In genomic region chr13:98307392-98307743, GRCh38 we compare ENCODE assay signal across 1 cellular context.
TF ChIP-seq lines count a peak whose summit lies in the region.

No MANE protein-coding gene starts in this region.

TF ChIP-seq in HepG2, 621 proteins besides CTCF, POLR2A, EP300 and RAD21 (continued from another document):
- TF ChIP-seq, protein P1, sequence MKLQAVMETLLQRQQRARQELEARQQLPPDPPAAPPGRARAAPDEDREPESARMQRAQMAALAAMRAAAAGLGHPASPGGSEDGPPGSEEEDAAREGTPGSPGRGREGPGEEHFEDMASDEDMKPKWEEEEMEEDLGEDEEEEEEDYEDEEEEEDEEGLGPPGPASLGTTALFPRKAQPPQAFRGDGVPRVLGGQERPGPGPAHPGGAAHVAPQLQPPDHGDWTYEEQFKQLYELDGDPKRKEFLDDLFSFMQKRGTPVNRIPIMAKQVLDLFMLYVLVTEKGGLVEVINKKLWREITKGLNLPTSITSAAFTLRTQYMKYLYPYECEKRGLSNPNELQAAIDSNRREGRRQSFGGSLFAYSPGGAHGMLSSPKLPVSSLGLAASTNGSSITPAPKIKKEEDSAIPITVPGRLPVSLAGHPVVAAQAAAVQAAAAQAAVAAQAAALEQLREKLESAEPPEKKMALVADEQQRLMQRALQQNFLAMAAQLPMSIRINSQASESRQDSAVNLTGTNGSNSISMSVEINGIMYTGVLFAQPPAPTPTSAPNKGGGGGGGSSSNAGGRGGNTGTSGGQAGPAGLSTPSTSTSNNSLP (IDR thresholded peaks at IDR 0.05; ENCODE audit: low read depth, low read length), result no peak
- TF ChIP-seq SMAD1 (CRISPR knock-in tag; IDR thresholded peaks at IDR 0.05; ENCODE audit: borderline replicate concordance, low read depth) (no peak), IKZF1 (IDR thresholded peaks at IDR 0.05) (no peak), FOXC1 (CRISPR knock-in tag; IDR thresholded peaks at IDR 0.05; ENCODE audit: borderline replicate concordance) (no peak), ZSCAN31 (CRISPR knock-in tag; IDR thresholded peaks at IDR 0.05; ENCODE audit: low read depth) (no peak), ZNF256 (CRISPR knock-in tag; conservative IDR thresholded peaks at IDR 0.05) (no peak), ZNF207 (IDR thresholded peaks at IDR 0.05; ENCODE audit: borderline replicate concordance) (no peak)
- TF ChIP-seq, protein P2, sequence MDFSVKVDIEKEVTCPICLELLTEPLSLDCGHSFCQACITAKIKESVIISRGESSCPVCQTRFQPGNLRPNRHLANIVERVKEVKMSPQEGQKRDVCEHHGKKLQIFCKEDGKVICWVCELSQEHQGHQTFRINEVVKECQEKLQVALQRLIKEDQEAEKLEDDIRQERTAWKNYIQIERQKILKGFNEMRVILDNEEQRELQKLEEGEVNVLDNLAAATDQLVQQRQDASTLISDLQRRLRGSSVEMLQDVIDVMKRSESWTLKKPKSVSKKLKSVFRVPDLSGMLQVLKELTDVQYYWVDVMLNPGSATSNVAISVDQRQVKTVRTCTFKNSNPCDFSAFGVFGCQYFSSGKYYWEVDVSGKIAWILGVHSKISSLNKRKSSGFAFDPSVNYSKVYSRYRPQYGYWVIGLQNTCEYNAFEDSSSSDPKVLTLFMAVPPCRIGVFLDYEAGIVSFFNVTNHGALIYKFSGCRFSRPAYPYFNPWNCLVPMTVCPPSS (IDR thresholded peaks at IDR 0.05), result no peak
